In the genomic region with DNA sequence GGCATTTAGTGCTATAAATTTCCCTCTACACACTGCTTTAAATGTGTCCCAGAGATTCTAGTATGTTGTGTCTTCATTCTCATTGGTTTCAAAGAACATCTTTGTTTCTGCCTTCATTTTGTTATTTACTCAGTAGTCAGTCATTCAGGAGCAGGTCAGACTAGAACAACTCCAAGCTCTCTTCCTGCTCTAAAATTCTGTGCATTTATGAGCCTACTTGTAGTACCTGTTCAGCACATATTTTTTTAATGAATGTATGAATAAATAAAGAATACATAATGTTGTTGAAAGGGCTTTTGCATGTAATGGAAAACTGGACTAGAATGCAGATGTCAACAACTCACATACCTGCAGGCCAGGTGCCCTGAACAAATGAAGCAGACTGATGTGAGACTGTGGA, we compare ENCODE assay signal across 35 cellular contexts. TPM values are rescaled to one million over a fixed set of nuclear protein-coding genes. Genes with fewer than 3 reads are reported as not detected.
"Had no signal": no experiment of that assay in that cellular context is flagged by ENCODE, and none has a peak within 500 bp of the region (broad histone marks: within the 10 kb centered on the region; RNA-seq: fewer than 3 reads in every experiment).

No MANE protein-coding gene starts in this region.

- DNase-seq: activated CD4-positive, alpha-beta memory T cell treated with anti-CD3 and anti-CD28 coated beads for 36 hours; activated CD4-positive, alpha-beta T cell treated with anti-CD3 and anti-CD28 coated beads for 36 hours; activated CD4-positive, alpha-beta T cell treated with anti-CD3 and anti-CD28 coated beads, Interleukin-2, amount 10 ng/mL, durations not matched to agents 24 days and 14 days; activated CD4-positive, CD25-positive, alpha-beta regulatory T cell; activated CD4-positive, CD25-positive, alpha-beta regulatory T cell treated with anti-CD3 and anti-CD28 coated beads, Interleukin-2, amount 50 U/mL, for 72 hours; activated CD8-positive, alpha-beta memory T cell treated with anti-CD3 and anti-CD28 coated beads, Interleukin-2, amount 10 ng/mL, durations not matched to agents 7 days and 5 days; activated CD8-positive, alpha-beta memory T cell treated with anti-CD3 and anti-CD28 coated beads, Interleukin-2, amount 50 U/mL, for 4 hours; activated CD8-positive, alpha-beta T cell treated with anti-CD3 and anti-CD28 coated beads, Interleukin-2, amount 10 ng/mL, durations not matched to agents 7 days and 5 days; activated effector memory CD4-positive, alpha-beta T cell treated with anti-CD3 and anti-CD28 coated beads, Interleukin-2, amount 50 U/mL, for 16 hours; activated naive CD4-positive, alpha-beta T cell treated with anti-CD3 and anti-CD28 coated beads for 36 hours; activated naive CD8-positive, alpha-beta T cell treated with anti-CD3 and anti-CD28 coated beads for 36 hours; activated naive CD8-positive, alpha-beta T cell treated with anti-CD3 and anti-CD28 coated beads, Interleukin-2, amount 50 U/mL, for 24 hours; activated T-cell treated with anti-CD3 and anti-CD28 coated beads, Interleukin-2, amount 50 U/mL, for 1 hour; activated T-cell treated with anti-CD3 and anti-CD28 coated beads, Interleukin-2, amount 50 U/mL, for 48 hours; adrenal gland; amygdala; aorta; body of pancreas; dorsolateral prefrontal cortex; effector memory CD4-positive, alpha-beta T cell; endodermal cell; foreskin melanocyte; head of caudate nucleus; T-helper 2 cell had no signal

- H3K4me3 ChIP-seq: adrenal gland, body of pancreas, coronary artery, dorsolateral prefrontal cortex, esophagus muscularis mucosa had no signal

- H3K9me3 ChIP-seq: adrenal gland, body of pancreas, esophagus muscularis mucosa had no signal

- H3K27me3 Mint-ChIP-seq: activated CD4-positive, alpha-beta T cell treated with anti-CD3 and anti-CD28 coated beads, Interleukin-2, amount 10 ng/mL, durations not matched to agents 24 days and 14 days; activated CD8-positive, alpha-beta memory T cell treated with anti-CD3 and anti-CD28 coated beads, Interleukin-2, amount 10 ng/mL, durations not matched to agents 7 days and 5 days; dendritic cell treated with granulocyte-macrophage colony-stimulating factor and Interleukin-4, amounts not matched to agents 40 ng/mL and 50 ng/mL, for 4 days had no signal

- H3K27me3 ChIP-seq: adrenal gland, body of pancreas, esophagus muscularis mucosa had no signal

- H3K4me3 Mint-ChIP-seq: activated CD4-positive, alpha-beta memory T cell treated with anti-CD3 and anti-CD28 coated beads for 36 hours; activated CD4-positive, alpha-beta T cell treated with anti-CD3 and anti-CD28 coated beads for 36 hours; activated CD4-positive, alpha-beta T cell treated with anti-CD3 and anti-CD28 coated beads, Interleukin-2, amount 10 ng/mL, durations not matched to agents 24 days and 14 days; activated CD8-positive, alpha-beta memory T cell treated with anti-CD3 and anti-CD28 coated beads, Interleukin-2, amount 10 ng/mL, durations not matched to agents 7 days and 5 days; activated CD8-positive, alpha-beta T cell treated with anti-CD3 and anti-CD28 coated beads, Interleukin-2, amount 10 ng/mL, durations not matched to agents 7 days and 5 days; activated naive CD4-positive, alpha-beta T cell treated with anti-CD3 and anti-CD28 coated beads for 36 hours; activated naive CD4-positive, alpha-beta T cell treated with anti-CD3 and anti-CD28 coated beads, Interleukin-2, amount 50 U/mL, for 24 hours; activated naive CD8-positive, alpha-beta T cell treated with anti-CD3 and anti-CD28 coated beads for 36 hours; activated naive CD8-positive, alpha-beta T cell treated with anti-CD3 and anti-CD28 coated beads, Interleukin-2, amount 50 U/mL, for 24 hours; activated T-helper 1 cell treated with anti-CD3 and anti-CD28 coated beads, Interleukin-12 subunit alpha, Interleukin-12 subunit beta, Interleukin-2, Interleukin-4 antibody, amounts not matched to agents 30 ng/mL and 10 ng/mL and 1 ng/mL, durations not matched to agents 14 hours and 24 hours and 36 hours; central memory CD8-positive, alpha-beta T cell; dendritic cell treated with granulocyte-macrophage colony-stimulating factor and Interleukin-4, amounts not matched to agents 40 ng/mL and 50 ng/mL, for 4 days; endodermal cell had no signal

- H3K36me3 ChIP-seq: adrenal gland, esophagus muscularis mucosa had no signal

- H3K27ac Mint-ChIP-seq: activated CD4-positive, alpha-beta memory T cell treated with anti-CD3 and anti-CD28 coated beads for 36 hours; activated CD4-positive, alpha-beta T cell treated with anti-CD3 and anti-CD28 coated beads for 36 hours; activated CD4-positive, alpha-beta T cell treated with anti-CD3 and anti-CD28 coated beads, Interleukin-2, amount 10 ng/mL, durations not matched to agents 24 days and 14 days; activated CD8-positive, alpha-beta memory T cell treated with anti-CD3 and anti-CD28 coated beads, Interleukin-2, amount 10 ng/mL, durations not matched to agents 7 days and 5 days; activated CD8-positive, alpha-beta T cell treated with anti-CD3 and anti-CD28 coated beads, Interleukin-2, amount 10 ng/mL, durations not matched to agents 7 days and 5 days; activated naive CD4-positive, alpha-beta T cell treated with anti-CD3 and anti-CD28 coated beads for 36 hours; activated naive CD4-positive, alpha-beta T cell treated with anti-CD3 and anti-CD28 coated beads, Interleukin-2, amount 50 U/mL, for 24 hours; activated naive CD8-positive, alpha-beta T cell treated with anti-CD3 and anti-CD28 coated beads for 36 hours; activated naive CD8-positive, alpha-beta T cell treated with anti-CD3 and anti-CD28 coated beads, Interleukin-2, amount 50 U/mL, for 24 hours; activated T-helper 1 cell treated with anti-CD3 and anti-CD28 coated beads, Interleukin-12 subunit alpha, Interleukin-12 subunit beta, Interleukin-2, Interleukin-4 antibody, amounts not matched to agents 30 ng/mL and 10 ng/mL and 1 ng/mL, durations not matched to agents 14 hours and 24 hours and 36 hours; activated T-helper 2 cell treated with anti-CD3 and anti-CD28 coated beads, Interferon-gamma antibody, Interleukin-2, Interleukin-4, amounts not matched to agents 10 μg/mL and 5 μg/mL and 100 μg/mL, durations not matched to agents 14 hours and 24 hours and 36 hours; dendritic cell treated with granulocyte-macrophage colony-stimulating factor and Interleukin-4, amounts not matched to agents 40 ng/mL and 50 ng/mL, for 4 days; endodermal cell had no signal

- H3K27ac ChIP-seq: adrenal gland, body of pancreas, coronary artery, dorsolateral prefrontal cortex, esophagus muscularis mucosa had no signal

- H3K9me3 Mint-ChIP-seq: activated CD4-positive, alpha-beta memory T cell treated with anti-CD3 and anti-CD28 coated beads for 36 hours; activated CD4-positive, alpha-beta T cell treated with anti-CD3 and anti-CD28 coated beads, Interleukin-2, amount 10 ng/mL, durations not matched to agents 24 days and 14 days; activated naive CD4-positive, alpha-beta T cell treated with anti-CD3 and anti-CD28 coated beads, Interleukin-2, amount 50 U/mL, for 24 hours; activated naive CD8-positive, alpha-beta T cell treated with anti-CD3 and anti-CD28 coated beads for 36 hours; activated naive CD8-positive, alpha-beta T cell treated with anti-CD3 and anti-CD28 coated beads, Interleukin-2, amount 50 U/mL, for 24 hours; activated T-helper 1 cell treated with anti-CD3 and anti-CD28 coated beads, Interleukin-12 subunit alpha, Interleukin-12 subunit beta, Interleukin-2, Interleukin-4 antibody, amounts not matched to agents 30 ng/mL and 10 ng/mL and 1 ng/mL, durations not matched to agents 14 hours and 24 hours and 36 hours; activated T-helper 2 cell treated with anti-CD3 and anti-CD28 coated beads, Interferon-gamma antibody, Interleukin-2, Interleukin-4, amounts not matched to agents 10 μg/mL and 5 μg/mL and 100 μg/mL, durations not matched to agents 14 hours and 24 hours and 36 hours; central memory CD8-positive, alpha-beta T cell; endodermal cell had no signal

- H3K4me1 ChIP-seq: adrenal gland, body of pancreas, esophagus muscularis mucosa had no signal

- H3K4me1 Mint-ChIP-seq: activated CD4-positive, alpha-beta T cell treated with anti-CD3 and anti-CD28 coated beads for 36 hours; activated CD4-positive, alpha-beta T cell treated with anti-CD3 and anti-CD28 coated beads, Interleukin-2, amount 10 ng/mL, durations not matched to agents 24 days and 14 days; activated CD8-positive, alpha-beta memory T cell treated with anti-CD3 and anti-CD28 coated beads, Interleukin-2, amount 10 ng/mL, durations not matched to agents 7 days and 5 days; activated naive CD4-positive, alpha-beta T cell treated with anti-CD3 and anti-CD28 coated beads, Interleukin-2, amount 50 U/mL, for 24 hours; activated naive CD8-positive, alpha-beta T cell treated with anti-CD3 and anti-CD28 coated beads for 36 hours; activated naive CD8-positive, alpha-beta T cell treated with anti-CD3 and anti-CD28 coated beads, Interleukin-2, amount 50 U/mL, for 24 hours; central memory CD8-positive, alpha-beta T cell; endodermal cell had no signal

- H3K36me3 Mint-ChIP-seq: activated CD4-positive, alpha-beta memory T cell treated with anti-CD3 and anti-CD28 coated beads for 36 hours; activated CD8-positive, alpha-beta memory T cell treated with anti-CD3 and anti-CD28 coated beads, Interleukin-2, amount 10 ng/mL, durations not matched to agents 7 days and 5 days; activated naive CD4-positive, alpha-beta T cell treated with anti-CD3 and anti-CD28 coated beads, Interleukin-2, amount 50 U/mL, for 24 hours; activated naive CD8-positive, alpha-beta T cell treated with anti-CD3 and anti-CD28 coated beads for 36 hours had no signal

RNA-seq across cellular contexts. Expression of gene HEPHL1, which starts 13.7 kb away (rescaled TPM):
- total RNA-seq: activated CD4-positive, alpha-beta memory T cell treated with anti-CD3 and anti-CD28 coated beads for 36 hours; activated CD4-positive, alpha-beta T cell treated with anti-CD3 and anti-CD28 coated beads for 36 hours; activated CD4-positive, alpha-beta T cell treated with anti-CD3 and anti-CD28 coated beads, Interleukin-2, amount 10 ng/mL, durations not matched to agents 24 days and 14 days; activated CD8-positive, alpha-beta memory T cell treated with anti-CD3 and anti-CD28 coated beads for 36 hours; activated CD8-positive, alpha-beta memory T cell treated with anti-CD3 and anti-CD28 coated beads, Interleukin-2, amount 10 ng/mL, durations not matched to agents 7 days and 5 days; activated CD8-positive, alpha-beta T cell treated with anti-CD3 and anti-CD28 coated beads, Interleukin-2, amount 10 ng/mL, durations not matched to agents 7 days and 5 days; activated naive CD4-positive, alpha-beta T cell treated with anti-CD3 and anti-CD28 coated beads for 36 hours; activated naive CD8-positive, alpha-beta T cell treated with anti-CD3 and anti-CD28 coated beads for 36 hours; activated T-helper 1 cell treated with anti-CD3 and anti-CD28 coated beads, Interleukin-12 subunit alpha, Interleukin-12 subunit beta, Interleukin-2, Interleukin-4 antibody, amounts not matched to agents 30 ng/mL and 10 ng/mL and 1 ng/mL, durations not matched to agents 14 hours and 24 hours and 36 hours; activated T-helper 2 cell treated with anti-CD3 and anti-CD28 coated beads, Interferon-gamma antibody, Interleukin-2, Interleukin-4, amounts not matched to agents 10 μg/mL and 5 μg/mL and 100 μg/mL, durations not matched to agents 14 hours and 24 hours and 36 hours; adrenal gland; body of pancreas; cardiac septum; cerebellum; endodermal cell; T-helper 1 cell treated with Interleukin-12 subunit alpha and Interleukin-12 subunit beta and Interleukin-4 antibody, amounts not matched to agents 30 ng/mL and 1 ng/mL, for 36 hours had no signal
- polyA plus RNA-seq: adrenal gland had no signal
